In the genomic region with DNA sequence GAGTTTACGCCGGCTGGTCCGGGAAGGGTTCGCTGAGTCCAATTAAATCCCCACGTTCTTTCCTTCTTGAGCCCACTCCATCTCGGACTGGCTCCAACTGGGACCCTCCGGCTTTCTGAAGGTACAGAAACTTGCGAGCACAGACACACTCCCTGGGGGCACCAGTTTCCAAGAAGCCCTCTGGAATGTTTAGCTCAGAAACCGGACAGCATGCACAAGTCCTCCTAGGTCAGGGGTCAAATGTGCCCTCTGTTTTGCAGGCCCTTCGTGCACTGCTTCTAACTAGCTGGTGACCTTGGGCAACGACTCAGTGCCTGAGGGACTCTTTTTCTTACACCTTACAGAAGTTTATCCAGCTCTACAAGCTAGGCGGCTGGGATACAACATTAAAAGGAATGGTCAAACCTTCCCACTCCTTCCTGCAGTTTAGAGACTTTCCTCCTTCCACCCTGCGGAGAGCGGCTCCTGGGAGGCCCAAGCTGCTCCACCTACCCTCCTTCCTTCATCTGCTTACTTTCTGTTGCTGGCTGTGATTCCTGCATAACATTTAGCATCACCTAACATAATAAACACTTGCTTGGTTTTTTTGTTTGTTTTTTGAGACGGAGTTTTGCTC, we compare ENCODE assay signal across 15 cellular contexts.
A peak's percentile ranks its signal among the peaks of the same experiment; 100 is the strongest.
DNase-seq lines count a peak whose midpoint lies in the region; ATAC-seq and TF ChIP-seq lines count a peak whose summit lies in the region.
"Had no signal": no experiment of that assay in that cellular context is flagged by ENCODE, and none has a peak within 500 bp of the region (broad histone marks: within the 10 kb centered on the region; RNA-seq: fewer than 3 reads in every experiment).

No MANE protein-coding gene starts in this region.

- H3F3A ChIP-seq in neural progenitor cell (ENCODE audit: low read depth): peaks cover 43% of the 10 kb centered on the region

- H3K4me1 Mint-ChIP-seq in Caco-2 (ENCODE audit: low read depth, unreplicated experiment) (peaks cover 8% of the 10 kb centered on the region), endodermal cell (peaks cover 40% of the 10 kb centered on the region), neural progenitor cell (peaks cover 28% of the 10 kb centered on the region)

- H3K27me3 Mint-ChIP-seq in Caco-2 (ENCODE audit: insufficient read depth, unreplicated experiment) (no peaks in the 10 kb centered on the region), endodermal cell (ENCODE audit: insufficient read depth) (peaks cover 85% of the 10 kb centered on the region), neural progenitor cell (ENCODE audit: insufficient read depth, low read depth) (peaks cover 23% of the 10 kb centered on the region)

- TF ChIP-seq CTCF in Caco-2 (IDR thresholded peaks at IDR 0.05; ENCODE audit: insufficient read depth in 1 of 2, low read depth in 1 of 2, low read length in 1 of 2, severe bottlenecking in 1 of 2, unreplicated experiment in 1 of 2) (no peak), endodermal cell (conservative IDR thresholded peaks at IDR 0.05) (no peak), neural progenitor cell (IDR thresholded peaks at IDR 0.05) (no peak)

- H3K4me3 Mint-ChIP-seq in Caco-2 (ENCODE audit: unreplicated experiment): peak overlapping the region; percentile 63
- H3K4me3 Mint-ChIP-seq in endodermal cell: peak overlapping the region; percentile 49
- H3K4me3 Mint-ChIP-seq in neural progenitor cell: peak overlapping the region; percentile 69

- DNase-seq in Caco-2 (no peak), endodermal cell (peak; percentile 69), neural progenitor cell (ENCODE audit: low spot score) (no peak), NCI-H510A treated with DMSO at 0.1 percent for 48 hours (lab: John Stamatoyannopoulos, UW) (no peak), DMS153 (lab: John Stamatoyannopoulos, UW) (no peak)
- DNase-seq: activated CD4-positive, alpha-beta memory T cell treated with anti-CD3 and anti-CD28 coated beads, Interleukin-2, amount 10 ng/mL, durations not matched to agents 7 days and 5 days; left ventricle myocardium superior; NCI-H1694 treated with DMSO at 0.1 percent for 48 hours; NCI-H510A; OCI-M1; stimulated activated CD4-positive, alpha-beta T cell treated with anti-CD3 and anti-CD28 coated beads, Interleukin-2, amount 100 ng/mL, for 24 hours; testis had no signal

- H3K9me3 ChIP-seq in Caco-2 (no peaks in the 10 kb centered on the region), HUES6 (ENCODE audit: control insufficient read depth, insufficient read depth, low read depth, low read length) (peaks cover 20% of the 10 kb centered on the region; the same call in 1 of the 2 replicates), endodermal cell (ENCODE audit: control insufficient read depth, low read length) (no peaks in the 10 kb centered on the region), neural progenitor cell (ENCODE audit: low read depth) (no peaks in the 10 kb centered on the region)
- H3K9me3 ChIP-seq: BLaER1, testis had no signal

- H3K27ac ChIP-seq in HUES6 (ENCODE audit: low read depth, low read length) (peak overlapping the region; percentile 41; the same call in 1 of the 2 replicates), endodermal cell (ENCODE audit: low read depth, low read length) (no peak overlapping the region), neural progenitor cell (no peak overlapping the region)
- H3K27ac ChIP-seq: BLaER1, testis had no signal

- H3K27me3 ChIP-seq in Caco-2 (replicated peaks; ENCODE audit: control insufficient read depth, insufficient read depth, low read length) (no peaks in the 10 kb centered on the region), HUES6 (ENCODE audit: control insufficient read depth, insufficient read depth, low read length) (no peaks in the 10 kb centered on the region), endodermal cell (ENCODE audit: control insufficient read depth, insufficient read depth, low read length, poor library complexity, severe bottlenecking) (peaks cover 45% of the 10 kb centered on the region), neural progenitor cell (no peaks in the 10 kb centered on the region)
- H3K27me3 ChIP-seq: testis had no signal

- ATAC-seq in GM19351 (IDR thresholded peaks at IDR 0.05; ENCODE audit: unreplicated experiment): no peak

- H3K9me3 Mint-ChIP-seq in Caco-2 (ENCODE audit: unreplicated experiment) (no peaks in the 10 kb centered on the region), endodermal cell (peaks cover 7% of the 10 kb centered on the region), neural progenitor cell (peaks cover 27% of the 10 kb centered on the region)
- H3K9me3 Mint-ChIP-seq: activated CD4-positive, alpha-beta memory T cell treated with anti-CD3 and anti-CD28 coated beads, Interleukin-2, amount 10 ng/mL, durations not matched to agents 7 days and 5 days had no signal

- intact Hi-C loops in Caco-2 (cut with micrococcal nuclease; ENCODE audit: unreplicated experiment): no loop called here

- CTCF ChIA-PET in Caco-2 (lab: Charles Lee): no interaction called here

- H3K4me2 ChIP-seq in neural progenitor cell: peak overlapping the region; percentile 79

- H4K20me1 ChIP-seq in neural progenitor cell (ENCODE audit: low read depth): no peaks in the 10 kb centered on the region

- H3K36me3 Mint-ChIP-seq in Caco-2 (ENCODE audit: insufficient read depth, unreplicated experiment): no peaks in the 10 kb centered on the region
- H3K36me3 Mint-ChIP-seq in endodermal cell (ENCODE audit: low read depth): no peaks in the 10 kb centered on the region
- no peaks in the 10 kb centered on the region for H3K36me3 Mint-ChIP-seq in neural progenitor cell

- peaks cover 14% of the 10 kb centered on the region for H3K79me2 ChIP-seq in neural progenitor cell (ENCODE audit: low read depth)

- H3K9ac ChIP-seq in HUES6 (ENCODE audit: low read length) (peak overlapping the region; percentile 77), endodermal cell (ENCODE audit: extremely low read depth, low read length, poor library complexity, severe bottlenecking) (no peak overlapping the region), neural progenitor cell (no peak overlapping the region)
- H3K9ac ChIP-seq: BLaER1 had no signal

- POLR2A ChIA-PET in Caco-2 (lab: Charles Lee): no interaction called here

- no peak overlapping the region for H3K27ac Mint-ChIP-seq in Caco-2 (ENCODE audit: unreplicated experiment)
- H3K27ac Mint-ChIP-seq in endodermal cell: no peak overlapping the region
- no peak overlapping the region for H3K27ac Mint-ChIP-seq in neural progenitor cell
- H3K27ac Mint-ChIP-seq: activated CD4-positive, alpha-beta memory T cell treated with anti-CD3 and anti-CD28 coated beads, Interleukin-2, amount 10 ng/mL, durations not matched to agents 7 days and 5 days had no signal

- no peak overlapping the region for H2AFZ ChIP-seq in neural progenitor cell (replicated peaks)

- H3K4me3 ChIP-seq in Caco-2 (ENCODE audit: low read depth, low read length) (no peak overlapping the region), HUES6 (ENCODE audit: low read depth, low read length) (peak overlapping the region; percentile 45), endodermal cell (ENCODE audit: low read length) (no peak overlapping the region), neural progenitor cell (peak overlapping the region; percentile 47)

- WGBS in endodermal cell (ENCODE audit: insufficient coverage in 1 of 2, insufficient read length in 1 of 2), 2 experiments: 60 to 74% methylated on average over 2 to 14 of the region's 15 CpGs

- no TSS peak for BruUV-seq in Caco-2 (replicated peaks; lab: Mats Ljungman, UMichigan)

- H3K4me1 ChIP-seq in Caco-2 (peaks cover 31% of the 10 kb centered on the region), HUES6 (ENCODE audit: control insufficient read depth, insufficient read depth, low read length) (peaks cover 39% of the 10 kb centered on the region), endodermal cell (ENCODE audit: control insufficient read depth, insufficient read depth, low read length) (no peaks in the 10 kb centered on the region), neural progenitor cell (peaks cover 28% of the 10 kb centered on the region)
- H3K4me1 ChIP-seq: testis had no signal

- H3K36me3 ChIP-seq in Caco-2 (ENCODE audit: control insufficient read depth, insufficient read depth, low read length): no peaks in the 10 kb centered on the region
- no peaks in the 10 kb centered on the region for H3K36me3 ChIP-seq in HUES6 (ENCODE audit: control insufficient read depth, insufficient read depth, low read length)
- no peaks in the 10 kb centered on the region for H3K36me3 ChIP-seq in endodermal cell (ENCODE audit: control insufficient read depth, insufficient read depth, low read length)
- no peaks in the 10 kb centered on the region for H3K36me3 ChIP-seq in neural progenitor cell
- H3K36me3 ChIP-seq: BLaER1 had no signal

Comparison
In these comparisons a context has a peak if more than half of its experiments do, and no peak if none do; other contexts are left out.
1. H3K4me3 ChIP-seq: peak in HUES6 (single experiment) and neural progenitor cell (single experiment); none in Caco-2 (single experiment) and endodermal cell (single experiment).
2. Peak in every context shown above with its lines, with median percentiles within 50 percentile points of each other: H3K4me3 Mint-ChIP-seq.